In genomic region chr17:7873051-7873450, GRCh38 we compare ENCODE assay signal across 17 cellular contexts.
"Had no signal": no experiment of that assay in that cellular context is flagged by ENCODE, and none has a peak within 500 bp of the region (broad histone marks: within the 10 kb centered on the region; RNA-seq: fewer than 3 reads in every experiment).

No MANE protein-coding gene starts in this region.

- H3K9me3 Mint-ChIP-seq: activated T-cell treated with anti-CD3 and anti-CD28 coated beads, Interleukin-2, amount 50 U/mL, for 4 hours; effector memory CD8-positive, alpha-beta T cell; natural killer cell; T-helper 1 cell treated with Interleukin-12 subunit alpha and Interleukin-12 subunit beta and Interleukin-4 antibody, amounts not matched to agents 30 μg/mL and 1 μg/mL, for 36 hours; type B pancreatic cell had no signal

- H3K36me3 Mint-ChIP-seq: natural killer cell had no signal

- DNase-seq: activated gamma-delta T cell treated with Interleukin-2 at 50 U/mL for 16 hours; activated T-cell treated with anti-CD3 and anti-CD28 coated beads, Interleukin-2, amount 50 U/mL, for 4 hours; cortex of kidney; effector memory CD8-positive, alpha-beta T cell; erythroblast; hippocampal formation; kidney glomerular epithelial cell; lower lobe of right lung; natural killer cell; sigmoid colon; stimulated activated CD4-positive, alpha-beta T cell treated with anti-CD3 and anti-CD28 coated beads, Interleukin-2, amount 100 ng/mL, for 48 hours; stimulated activated naive CD8-positive, alpha-beta T cell treated with anti-CD3 and anti-CD28 coated beads, Interleukin-15, Interleukin-2, amounts not matched to agents 100 U/mL and 50 U/mL, for 24 hours had no signal

- H3K4me3 Mint-ChIP-seq: activated T-cell treated with anti-CD3 and anti-CD28 coated beads, Interleukin-2, amount 50 U/mL, for 4 hours; effector memory CD8-positive, alpha-beta T cell; natural killer cell; T-helper 1 cell treated with Interleukin-12 subunit alpha and Interleukin-12 subunit beta and Interleukin-4 antibody, amounts not matched to agents 30 μg/mL and 1 μg/mL, for 36 hours; type B pancreatic cell had no signal

- H3K27me3 Mint-ChIP-seq: effector memory CD8-positive, alpha-beta T cell; type B pancreatic cell had no signal

- H3K27ac Mint-ChIP-seq: T-helper 1 cell treated with Interleukin-12 subunit alpha and Interleukin-12 subunit beta and Interleukin-4 antibody, amounts not matched to agents 30 μg/mL and 1 μg/mL, for 36 hours; type B pancreatic cell had no signal

- FAIRE-seq: TTC549 had no signal

- ATAC-seq: activated T-cell treated with anti-CD3 and anti-CD28 coated beads, Interleukin-2, amount 50 U/mL, for 4 hours; effector memory CD8-positive, alpha-beta T cell; natural killer cell; stimulated activated naive CD8-positive, alpha-beta T cell treated with anti-CD3 and anti-CD28 coated beads, Interleukin-15, Interleukin-2, amounts not matched to agents 100 U/mL and 50 U/mL, for 24 hours had no signal

- H3K4me3 ChIP-seq: ascending aorta, lower lobe of right lung, sigmoid colon, suprapubic skin had no signal
